19 cellular contexts compared by ENCODE assay signal in genomic region chr12:22802883-22803640, GRCh38.
DNase-seq lines count a peak whose midpoint lies in the region; ATAC-seq and TF ChIP-seq lines count a peak whose summit lies in the region.
"Had no signal": no experiment of that assay in that cellular context is flagged by ENCODE, and none has a peak within 500 bp of the region (broad histone marks: within the 10 kb centered on the region; RNA-seq: fewer than 3 reads in every experiment).

No MANE protein-coding gene starts in this region.

- in situ Hi-C loops in SK-MEL-5 (cut with HindIII; ENCODE audit: low pct_unique_long_range_greater_than_20kb, low sequenced_read_pairs), result no loop called here

- H3K27ac ChIP-seq in SK-N-SH (ENCODE audit: low read depth in 2 of 2, low read length in 1 of 2) (no peak overlapping the region), SJCRH30 (no peak overlapping the region)

- H3K36me3 ChIP-seq in SK-N-SH (replicated peaks in 1 of 2; ENCODE audit: control insufficient read depth in 1 of 2, insufficient read depth in 2 of 2, low read length in 1 of 2) (no peaks in the 10 kb centered on the region), SJCRH30 (no peaks in the 10 kb centered on the region)

- H3K4me1 ChIP-seq in SK-N-SH (ENCODE audit: control insufficient read depth in 1 of 2, insufficient read depth in 2 of 2, low read depth in 1 of 2, low read length in 1 of 2) (no peaks in the 10 kb centered on the region; a peak in 1 of 4 replicates), SJCRH30 (no peaks in the 10 kb centered on the region)

- H3K4me2 ChIP-seq in SK-N-SH, result no peak overlapping the region

- H3K4me3 ChIP-seq in AG10803 (ENCODE audit: low read length) (no peak overlapping the region), SK-N-SH (ENCODE audit: low read depth in 2 of 2, low read length in 1 of 2) (no peak overlapping the region), SJCRH30 (no peak overlapping the region)
- H3K4me3 ChIP-seq: GM12878 had no signal

- TF ChIP-seq CTCF in AG10803 (conservative IDR thresholded peaks at IDR 0.05; ENCODE audit: low read length), result no peak
- TF ChIP-seq CTCF in osteocyte (IDR thresholded peaks at IDR 0.05), result no peak
- TF ChIP-seq CTCF in SK-N-SH (IDR thresholded peaks at IDR 0.05), result no peak

- no peak overlapping the region for H2AFZ ChIP-seq in SK-N-SH (ENCODE audit: low read depth)

- H3K9me3 ChIP-seq in SK-N-SH (no peaks in the 10 kb centered on the region), SJCRH30 (replicated peaks) (no peaks in the 10 kb centered on the region)
- H3K9me3 ChIP-seq: Caco-2 had no signal

- H4K20me1 ChIP-seq in SK-N-SH (ENCODE audit: insufficient read depth), result no peaks in the 10 kb centered on the region

- no peaks in the 10 kb centered on the region for H3K36me3 Mint-ChIP-seq in osteocyte (ENCODE audit: unreplicated experiment)

- H3F3A ChIP-seq in SK-N-SH (replicated peaks; ENCODE audit: insufficient read depth), result no peaks in the 10 kb centered on the region

- no peak for TF ChIP-seq RAD21 in SK-N-SH (IDR thresholded peaks at IDR 0.05; ENCODE audit: low read length)

- ATAC-seq in GM19463 (IDR thresholded peaks at IDR 0.05; ENCODE audit: unreplicated experiment), result no peak
- ATAC-seq: GM12878 had no signal

- no peak overlapping the region for H3K4me3 Mint-ChIP-seq in osteocyte (ENCODE audit: unreplicated experiment)
- H3K4me3 Mint-ChIP-seq: CD4-positive, alpha-beta T cell had no signal

- H3K79me2 ChIP-seq in SK-N-SH (ENCODE audit: insufficient read depth), result no peaks in the 10 kb centered on the region

- peak; percentile 6 for DNase-seq in AG10803 (ENCODE audit: low read depth)
- DNase-seq in SK-MEL-5 (ENCODE audit: low read depth, low spot score), result peak; percentile 7
- peak; percentile 68 for DNase-seq in fibroblast of gingiva (ENCODE audit: low read depth)
- no peak for DNase-seq in osteocyte (ENCODE audit: extremely low spot score, unreplicated experiment)
- DNase-seq in SK-N-SH, result no peak
- no peak for DNase-seq in effector CD8-positive, alpha-beta T cell (lab: John Stamatoyannopoulos, UW)
- DNase-seq in SJCRH30, result no peak
- DNase-seq: 8988T; CD4-positive, alpha-beta T cell; GOT3; KBM-7; MV-4-11; NCI-H1694 treated with DMSO at 0.1 percent for 48 hours; NCI-H510A; NCI-H748 treated with DMSO at 0.1 percent for 48 hours; Right ventricle myocardium superior had no signal

- no peak for TF ChIP-seq EP300 in SK-N-SH (IDR thresholded peaks at IDR 0.05; ENCODE audit: borderline replicate concordance in 1 of 2, low read depth in 1 of 2, low read length in 1 of 2)

- 55% methylated on average over 4 of the region's 4 CpGs for WGBS in SK-N-SH (ENCODE audit: low lambda C conversion rate)

- POLR2A ChIA-PET in SK-N-SH (lab: Yijun Ruan, JAX), result no interaction called here

- H3K27me3 ChIP-seq in SK-N-SH (ENCODE audit: insufficient read depth), result no peaks in the 10 kb centered on the region
- no peaks in the 10 kb centered on the region for H3K27me3 ChIP-seq in SJCRH30

- peak overlapping the region; percentile 79 for H3K27ac Mint-ChIP-seq in osteocyte (ENCODE audit: unreplicated experiment)
- H3K27ac Mint-ChIP-seq: CD4-positive, alpha-beta T cell had no signal

- H3K9me3 Mint-ChIP-seq in osteocyte (ENCODE audit: unreplicated experiment), result no peaks in the 10 kb centered on the region
- H3K9me3 Mint-ChIP-seq: CD4-positive, alpha-beta T cell had no signal

- no peaks in the 10 kb centered on the region for H3K27me3 Mint-ChIP-seq in osteocyte (ENCODE audit: unreplicated experiment)

- H3K4me1 Mint-ChIP-seq in osteocyte (ENCODE audit: unreplicated experiment), result peaks cover 21% of the 10 kb centered on the region

- no peaks in the 10 kb centered on the region for H3K9me2 ChIP-seq in SK-N-SH

- no peak overlapping the region for H3K9ac ChIP-seq in SK-N-SH

- CTCF ChIA-PET in SK-N-SH (lab: Yijun Ruan, JAX), result no interaction called here

TF ChIP-seq in SK-N-SH, 30 proteins besides CTCF, POLR2A, EP300 and RAD21:
- no peak for TF ChIP-seq CHD2 (IDR thresholded peaks at IDR 0.05; ENCODE audit: low read length, partially characterized antibody)
- TF ChIP-seq, protein P1, sequence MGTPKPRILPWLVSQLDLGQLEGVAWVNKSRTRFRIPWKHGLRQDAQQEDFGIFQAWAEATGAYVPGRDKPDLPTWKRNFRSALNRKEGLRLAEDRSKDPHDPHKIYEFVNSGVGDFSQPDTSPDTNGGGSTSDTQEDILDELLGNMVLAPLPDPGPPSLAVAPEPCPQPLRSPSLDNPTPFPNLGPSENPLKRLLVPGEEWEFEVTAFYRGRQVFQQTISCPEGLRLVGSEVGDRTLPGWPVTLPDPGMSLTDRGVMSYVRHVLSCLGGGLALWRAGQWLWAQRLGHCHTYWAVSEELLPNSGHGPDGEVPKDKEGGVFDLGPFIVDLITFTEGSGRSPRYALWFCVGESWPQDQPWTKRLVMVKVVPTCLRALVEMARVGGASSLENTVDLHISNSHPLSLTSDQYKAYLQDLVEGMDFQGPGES (IDR thresholded peaks at IDR 0.05; ENCODE audit: low read depth, low read length), result no peak
- TF ChIP-seq FOXJ3 (CRISPR knock-in tag; IDR thresholded peaks at IDR 0.05), result no peak
- no peak for TF ChIP-seq POLR2AphosphoS5 (IDR thresholded peaks at IDR 0.05; ENCODE audit: low read depth, low read length)
- TF ChIP-seq, protein P2, sequence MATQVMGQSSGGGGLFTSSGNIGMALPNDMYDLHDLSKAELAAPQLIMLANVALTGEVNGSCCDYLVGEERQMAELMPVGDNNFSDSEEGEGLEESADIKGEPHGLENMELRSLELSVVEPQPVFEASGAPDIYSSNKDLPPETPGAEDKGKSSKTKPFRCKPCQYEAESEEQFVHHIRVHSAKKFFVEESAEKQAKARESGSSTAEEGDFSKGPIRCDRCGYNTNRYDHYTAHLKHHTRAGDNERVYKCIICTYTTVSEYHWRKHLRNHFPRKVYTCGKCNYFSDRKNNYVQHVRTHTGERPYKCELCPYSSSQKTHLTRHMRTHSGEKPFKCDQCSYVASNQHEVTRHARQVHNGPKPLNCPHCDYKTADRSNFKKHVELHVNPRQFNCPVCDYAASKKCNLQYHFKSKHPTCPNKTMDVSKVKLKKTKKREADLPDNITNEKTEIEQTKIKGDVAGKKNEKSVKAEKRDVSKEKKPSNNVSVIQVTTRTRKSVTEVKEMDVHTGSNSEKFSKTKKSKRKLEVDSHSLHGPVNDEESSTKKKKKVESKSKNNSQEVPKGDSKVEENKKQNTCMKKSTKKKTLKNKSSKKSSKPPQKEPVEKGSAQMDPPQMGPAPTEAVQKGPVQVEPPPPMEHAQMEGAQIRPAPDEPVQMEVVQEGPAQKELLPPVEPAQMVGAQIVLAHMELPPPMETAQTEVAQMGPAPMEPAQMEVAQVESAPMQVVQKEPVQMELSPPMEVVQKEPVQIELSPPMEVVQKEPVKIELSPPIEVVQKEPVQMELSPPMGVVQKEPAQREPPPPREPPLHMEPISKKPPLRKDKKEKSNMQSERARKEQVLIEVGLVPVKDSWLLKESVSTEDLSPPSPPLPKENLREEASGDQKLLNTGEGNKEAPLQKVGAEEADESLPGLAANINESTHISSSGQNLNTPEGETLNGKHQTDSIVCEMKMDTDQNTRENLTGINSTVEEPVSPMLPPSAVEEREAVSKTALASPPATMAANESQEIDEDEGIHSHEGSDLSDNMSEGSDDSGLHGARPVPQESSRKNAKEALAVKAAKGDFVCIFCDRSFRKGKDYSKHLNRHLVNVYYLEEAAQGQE (IDR thresholded peaks at IDR 0.05; ENCODE audit: low read depth, low read length), result no peak
- TF ChIP-seq SMC3 (IDR thresholded peaks at IDR 0.05; ENCODE audit: low read depth, low read length), result no peak
- no peak for TF ChIP-seq USF1 (IDR thresholded peaks at IDR 0.05; ENCODE audit: borderline replicate concordance, low read depth)
- no peak for TF ChIP-seq FOXM1 (IDR thresholded peaks at IDR 0.05; ENCODE audit: low read depth)
- TF ChIP-seq YY1 (IDR thresholded peaks at IDR 0.05; ENCODE audit: low read depth), result no peak
- no peak for TF ChIP-seq FOSL2 (IDR thresholded peaks at IDR 0.05; ENCODE audit: borderline replicate concordance, low read depth)
- TF ChIP-seq, protein P3, sequence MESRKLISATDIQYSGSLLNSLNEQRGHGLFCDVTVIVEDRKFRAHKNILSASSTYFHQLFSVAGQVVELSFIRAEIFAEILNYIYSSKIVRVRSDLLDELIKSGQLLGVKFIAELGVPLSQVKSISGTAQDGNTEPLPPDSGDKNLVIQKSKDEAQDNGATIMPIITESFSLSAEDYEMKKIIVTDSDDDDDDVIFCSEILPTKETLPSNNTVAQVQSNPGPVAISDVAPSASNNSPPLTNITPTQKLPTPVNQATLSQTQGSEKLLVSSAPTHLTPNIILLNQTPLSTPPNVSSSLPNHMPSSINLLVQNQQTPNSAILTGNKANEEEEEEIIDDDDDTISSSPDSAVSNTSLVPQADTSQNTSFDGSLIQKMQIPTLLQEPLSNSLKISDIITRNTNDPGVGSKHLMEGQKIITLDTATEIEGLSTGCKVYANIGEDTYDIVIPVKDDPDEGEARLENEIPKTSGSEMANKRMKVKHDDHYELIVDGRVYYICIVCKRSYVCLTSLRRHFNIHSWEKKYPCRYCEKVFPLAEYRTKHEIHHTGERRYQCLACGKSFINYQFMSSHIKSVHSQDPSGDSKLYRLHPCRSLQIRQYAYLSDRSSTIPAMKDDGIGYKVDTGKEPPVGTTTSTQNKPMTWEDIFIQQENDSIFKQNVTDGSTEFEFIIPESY (IDR thresholded peaks at IDR 0.05; ENCODE audit: borderline replicate concordance, low read depth), result no peak

Comparison
In these comparisons a context has a peak if more than half of its experiments do, and no peak if none do; other contexts are left out.
1. DNase-seq: peak in AG10803 (single experiment), SK-MEL-5 (single experiment) and fibroblast of gingiva (single experiment); none in osteocyte (single experiment), SK-N-SH (single experiment), effector CD8-positive, alpha-beta T cell (single experiment) and SJCRH30 (0 of 2).